In the genomic region with DNA sequence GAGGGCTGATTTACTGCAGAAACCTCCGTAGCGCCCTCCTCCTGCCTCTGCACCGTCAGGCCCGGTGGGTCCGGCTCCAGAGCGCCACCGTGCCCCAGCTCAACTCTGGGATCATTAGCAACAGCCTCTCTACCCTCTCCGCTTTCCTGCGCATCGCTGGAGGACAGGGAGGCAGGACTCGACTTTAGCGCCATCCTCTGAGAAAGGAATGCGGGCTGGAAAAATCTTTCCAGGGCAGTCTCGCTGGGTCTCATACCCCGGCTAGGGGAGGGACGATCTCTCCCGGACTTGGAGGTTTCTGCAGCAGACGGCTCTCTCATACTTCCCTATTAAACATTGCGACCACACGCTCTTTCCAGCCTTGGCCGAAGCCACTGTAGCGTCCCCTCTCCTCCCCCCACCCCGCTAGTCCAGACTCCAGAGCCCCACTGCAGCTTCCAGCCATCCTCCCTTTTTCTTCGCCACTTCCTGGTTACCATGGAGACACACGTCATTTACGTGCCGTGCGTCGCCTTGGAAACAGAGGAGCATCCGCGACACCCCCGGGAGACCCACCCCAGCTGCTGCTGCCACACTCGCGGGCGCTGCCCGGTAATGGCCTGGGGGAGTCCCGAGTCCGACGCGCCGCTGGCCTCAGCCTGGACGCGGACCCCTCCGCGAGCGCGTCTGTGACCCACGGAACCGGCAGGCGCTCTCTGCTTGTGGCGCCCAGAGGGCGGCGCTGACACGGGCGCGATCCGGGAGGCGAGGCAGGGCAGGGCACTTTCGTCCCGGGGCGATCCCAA, we compare ENCODE assay signal across 8 cellular contexts. TPM values are rescaled to one million over a fixed set of nuclear protein-coding genes. Genes with fewer than 3 reads are reported as not detected.
DNase-seq lines count a peak whose midpoint lies in the region; ATAC-seq and TF ChIP-seq lines count a peak whose summit lies in the region.

A gene (plus strand): TSS at position 554 of the 785 bp plus-strand sequence. CDS start 479 bp downstream, outside the sequence.

- intact Hi-C loops in mammary epithelial cell (cut with micrococcal nuclease) = loop anchor here (2.0 kb wide), 1 partner anchor 272 kb away; no protein-coding TSS in a partner anchor
- intact Hi-C loops in PC-9 (cut with micrococcal nuclease; ENCODE audit: unreplicated experiment) = loop anchor here (10.0 kb wide), 1 partner anchor 432 kb away; no protein-coding TSS in a partner anchor

- TF ChIP-seq CTCF in GM12875 (IDR thresholded peaks at IDR 0.05; ENCODE audit: borderline replicate concordance, insufficient read depth, low read depth, low read length) (peak; percentile 55), WI38 (IDR thresholded peaks at IDR 0.05; ENCODE audit: low read depth, low read length) (peak; percentile 32; the same call in 1 of the 2 replicates), mammary epithelial cell (conservative IDR thresholded peaks at IDR 0.05 in 1 of 2, IDR thresholded peaks at IDR 0.05 in 1 of 2; ENCODE audit: extremely low read depth in 1 of 2, insufficient read depth in 1 of 2, low read depth in 1 of 2, low read length in 2 of 2) (peak; percentile 28 to 47), PC-9 (conservative IDR thresholded peaks at IDR 0.05) (no peak)

- in situ Hi-C loops in mammary epithelial cell (cut with MboI; ENCODE audit: low sequenced_read_pairs in 2 of 2) = loop anchor here in 1 of 2 donors (25.0 kb wide), 1 partner anchor 429 kb away; no protein-coding TSS in a partner anchor

- peaks cover 16% of the 10 kb centered on the region for H3K27me3 ChIP-seq in mammary epithelial cell (ENCODE audit: insufficient read depth, low read length)
- H3K27me3 ChIP-seq in PC-9 (ENCODE audit: insufficient read depth, low read depth) = peaks cover 16% of the 10 kb centered on the region

- H3F3A ChIP-seq in PC-9 (ENCODE audit: insufficient read depth, low read depth) = no peaks in the 10 kb centered on the region

- peak within 1 kb of the TSS; percentile 71 for H3K4me3 ChIP-seq in GM12875 (ENCODE audit: low read depth, low read length)
- H3K4me3 ChIP-seq in WI38 (ENCODE audit: low read depth, low read length) = peak within 1 kb of the TSS; percentile 72
- H3K4me3 ChIP-seq in mammary epithelial cell (replicated peaks in 1 of 3; ENCODE audit: insufficient read depth in 1 of 3, low read depth in 2 of 3, low read length in 3 of 3) = peak within 1 kb of the TSS; percentile 64 to 71 (median 67)
- H3K4me3 ChIP-seq in skin epidermis = peak within 1 kb of the TSS; percentile 45 to 70 (median 54)
- H3K4me3 ChIP-seq in PC-9 = no peak within 1 kb of the TSS

- H3K79me2 ChIP-seq in mammary epithelial cell (ENCODE audit: insufficient read depth, low read length) (no peaks in the 10 kb centered on the region), PC-9 (ENCODE audit: low read depth) (no peaks in the 10 kb centered on the region)

- WGBS in mammary epithelial cell (ENCODE audit: low coverage, missing lambda C conversion rate) = 3% methylated on average over 37 of the region's 61 CpGs

- peak within 1 kb of the TSS; percentile 94 for H2AFZ ChIP-seq in mammary epithelial cell (ENCODE audit: low read depth, low read length)
- no peak within 1 kb of the TSS for H2AFZ ChIP-seq in PC-9

- CTCF ChIA-PET in mammary epithelial cell (lab: Charles Lee; ENCODE audit: low non-redundant PET) (interaction anchor here (0.5 to 0.6 kb wide), 2 partner anchors 14 to 180 kb away, joined by 3 to 6 read pairs; no protein-coding TSS in a partner anchor), PC-9 (lab: Charles Lee) (no interaction called here)

- H3K36me3 ChIP-seq in mammary epithelial cell (ENCODE audit: insufficient read depth, low read length) (no peaks in the 10 kb centered on the region), PC-9 (ENCODE audit: low read depth) (no peaks in the 10 kb centered on the region)

- peak; percentile 76 for ATAC-seq in HG02678 (IDR thresholded peaks at IDR 0.05; ENCODE audit: unreplicated experiment)

- POLR2A ChIA-PET in PC-9 (lab: Charles Lee; ENCODE audit: unreplicated experiment) = no interaction called here

- H4K20me1 ChIP-seq in mammary epithelial cell (ENCODE audit: insufficient read depth, low read length) (no peaks in the 10 kb centered on the region), PC-9 (ENCODE audit: insufficient read depth) (no peaks in the 10 kb centered on the region)

- no peaks in the 10 kb centered on the region for H3K9me3 ChIP-seq in mammary epithelial cell (replicated peaks; ENCODE audit: insufficient read depth, low read length)
- no peaks in the 10 kb centered on the region for H3K9me3 ChIP-seq in PC-9 (ENCODE audit: insufficient read depth, low read depth)

- no peak within 1 kb of the TSS for H3K27ac ChIP-seq in mammary epithelial cell (ENCODE audit: insufficient read depth, low read depth, low read length)
- peak within 1 kb of the TSS in 4 of 21 experiments; percentile 7 to 69 (median 50) for H3K27ac ChIP-seq in skin epidermis
- H3K27ac ChIP-seq in PC-9 = no peak within 1 kb of the TSS

- no peak within 1 kb of the TSS for H3K9ac ChIP-seq in mammary epithelial cell (ENCODE audit: insufficient read depth, low read length)

- DNase-seq in NCI-H187 treated with DMSO at 0.1 percent for 48 hours (lab: John Stamatoyannopoulos, UW) (peak; percentile 84), mammary epithelial cell (peak; percentile 71), iPS-NIHi7 (ENCODE audit: extremely low spot score) (peak; percentile 77), PC-9 (no peak)

- peaks cover 15% of the 10 kb centered on the region for H3K4me1 ChIP-seq in mammary epithelial cell (ENCODE audit: insufficient read depth, low read length)
- no peaks in the 10 kb centered on the region for H3K4me1 ChIP-seq in PC-9 (replicated peaks; ENCODE audit: insufficient read depth)

- BruUV-seq in mammary epithelial cell (replicated peaks; lab: Mats Ljungman, UMichigan) = no TSS peak
- no TSS peak for BruUV-seq in PC-9 (replicated peaks; lab: Mats Ljungman, UMichigan)

- H3K9me2 ChIP-seq in PC-9 (ENCODE audit: insufficient read depth) = no peaks in the 10 kb centered on the region

- dilution Hi-C loops in mammary epithelial cell (cut with HindIII; ENCODE audit: low sequenced_read_pairs) = no loop called here

- H3K4me2 ChIP-seq in mammary epithelial cell (ENCODE audit: insufficient read depth, low read depth, low read length) (peak within 1 kb of the TSS; percentile 99), PC-9 (no peak within 1 kb of the TSS)

RNA-seq across cellular contexts. Expression of the gene that starts here (rescaled TPM):
- 1 to 10 TPM; 1.5 to 1.7 TPM for total RNA-seq in mammary epithelial cell
- polyA plus RNA-seq in mammary epithelial cell = 0.25 TPM
- not detected for polyA minus RNA-seq in mammary epithelial cell
- not detected in 2 replicates for total RNA-seq in PC-9 (2021)

Comparison
In these comparisons a context has a peak if more than half of its experiments do, and no peak if none do; other contexts are left out.
1. DNase-seq: peak in NCI-H187 treated with DMSO at 0.1 percent for 48 hours (single experiment), mammary epithelial cell (single experiment) and iPS-NIHi7 (single experiment); none in PC-9 (0 of 2).